In the genomic region with DNA sequence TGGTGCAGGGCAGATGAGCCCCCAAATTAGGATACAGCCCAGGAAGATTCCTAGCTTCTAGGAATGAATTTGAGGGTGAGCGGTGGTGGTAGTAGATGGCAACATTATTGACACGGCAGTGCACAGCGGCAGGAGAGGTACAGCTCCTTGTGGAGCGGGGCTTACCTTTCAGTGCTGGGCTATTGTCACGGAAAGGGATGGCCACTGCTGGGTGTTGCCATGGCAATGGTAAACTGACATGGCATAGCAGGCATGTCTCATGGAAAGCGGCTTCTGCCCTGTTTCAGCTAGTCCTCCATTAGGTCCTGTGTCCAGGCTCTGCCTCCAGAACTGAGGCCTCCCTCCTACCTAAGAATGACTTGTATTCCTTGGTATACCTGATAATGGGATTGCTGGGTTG, we compare ENCODE assay signal across 27 cellular contexts.
A peak's percentile ranks its signal among the peaks of the same experiment; 100 is the strongest.
DNase-seq lines count a peak whose midpoint lies in the region; ATAC-seq, FAIRE-seq and TF ChIP-seq lines count a peak whose summit lies in the region.
"Had no signal": no experiment of that assay in that cellular context is flagged by ENCODE, and none has a peak within 500 bp of the region (broad histone marks: within the 10 kb centered on the region; RNA-seq: fewer than 3 reads in every experiment).

No MANE protein-coding gene starts in this region.

- H3K4me3 ChIP-seq in K562 = no peak overlapping the region
- H3K4me3 ChIP-seq: BLaER1 treated with 17β-estradiol and CSF1 and Interleukin-3, amounts not matched to agents 10 nM and 100 nM; SJSA1 had no signal

- peaks cover 2% of the 10 kb centered on the region for H3K9me3 Mint-ChIP-seq in activated CD8-positive, alpha-beta memory T cell treated with anti-CD3 and anti-CD28 coated beads, Interleukin-2, amount 10 ng/mL, durations not matched to agents 7 days and 5 days (ENCODE audit: low read depth)

- H3K27ac ChIP-seq in K562 (ENCODE audit: extremely low read depth, low read depth, low read length) = peak overlapping the region; percentile 55
- H3K27ac ChIP-seq: BLaER1 treated with 17β-estradiol and CSF1 and Interleukin-3, amounts not matched to agents 10 nM and 100 nM; SJSA1 had no signal

- ATAC-seq in activated CD8-positive, alpha-beta memory T cell treated with anti-CD3 and anti-CD28 coated beads, Interleukin-2, amount 10 ng/mL, durations not matched to agents 7 days and 5 days = no peak
- ATAC-seq in K562 (no peak), GM18520 (IDR thresholded peaks at IDR 0.05; ENCODE audit: unreplicated experiment) (no peak), GM18498 (IDR thresholded peaks at IDR 0.05; ENCODE audit: unreplicated experiment) (no peak), HG02970 (IDR thresholded peaks at IDR 0.05; ENCODE audit: low FRiP score, unreplicated experiment) (no peak)

- peak overlapping the region in 1 of 2 experiments; percentile 19; a peak in 1 of 4 replicates for H3K9ac ChIP-seq in K562 (ENCODE audit: insufficient read depth in 1 of 2, low read depth in 2 of 2, low read length in 2 of 2)
- H3K9ac ChIP-seq: BLaER1 treated with 17β-estradiol and CSF1 and Interleukin-3, amounts not matched to agents 10 nM and 100 nM had no signal

- H4K20me1 ChIP-seq in K562 (replicated peaks; ENCODE audit: control insufficient read depth, insufficient read depth, low read length) = no peaks in the 10 kb centered on the region
- H4K20me1 ChIP-seq: BLaER1 treated with 17β-estradiol and CSF1 and Interleukin-3, amounts not matched to agents 10 nM and 100 nM had no signal

- H3K4me3 Mint-ChIP-seq in activated CD8-positive, alpha-beta memory T cell treated with anti-CD3 and anti-CD28 coated beads, Interleukin-2, amount 10 ng/mL, durations not matched to agents 7 days and 5 days = no peak overlapping the region
- H3K4me3 Mint-ChIP-seq: CD4-positive, alpha-beta memory T cell had no signal

- TF ChIP-seq POLR2A in K562 (conservative IDR thresholded peaks at IDR 0.05) = no peak

- CTCF ChIA-PET in activated CD8-positive, alpha-beta memory T cell treated with anti-CD3 and anti-CD28 coated beads, Interleukin-2, amount 10 ng/mL, durations not matched to agents 7 days and 5 days (lab: Charles Lee) = interaction anchor here (0.9 kb wide), 1 partner anchor 81 kb away, joined by 3 read pairs; no protein-coding TSS in a partner anchor
- CTCF ChIA-PET in K562 (lab: Yijun Ruan, JAX; ENCODE audit: low intra/inter-chr PET ratio) = no interaction called here

- no TSS peak for BruUV-seq in K562 (replicated peaks; lab: Mats Ljungman, UMichigan)

- peak; percentile 27 for DNase-seq in activated CD8-positive, alpha-beta memory T cell treated with anti-CD3 and anti-CD28 coated beads, Interleukin-2, amount 10 ng/mL, durations not matched to agents 7 days and 5 days
- no peak for DNase-seq in activated CD8-positive, alpha-beta memory T cell treated with anti-CD3 and anti-CD28 coated beads for 24 hours
- DNase-seq in K562 (ENCODE audit: extremely low read depth in 1 of 4, low spot score in 3 of 4) = no peak
- peak; percentile 0 for DNase-seq in kidney tubule cell (ENCODE audit: low spot score)
- peak; percentile 6 for DNase-seq in ureter (ENCODE audit: low spot score)
- DNase-seq: AML-193; Caco-2; CD4-positive, alpha-beta memory T cell; DMS 273 treated with DMSO at 0.1 percent for 48 hours; DMS79 treated with DMSO at 0.1 percent for 48 hours; GF-D8; Karpas-422; NCI-H1092 treated with DMSO at 0.1 percent for 48 hours; NCI-H1436; NCI-H187; NCI-H2081 treated with DMSO at 0.1 percent for 48 hours; NCI-H446; NCI-H526 treated with DMSO at 0.1 percent for 48 hours; Right ventricle myocardium superior; RPMI8226 had no signal

- 53% methylated on average over 6 of the region's 6 CpGs for WGBS in K562 (ENCODE audit: insufficient coverage, low coverage, missing lambda C conversion rate)

- H3K36me3 Mint-ChIP-seq in activated CD8-positive, alpha-beta memory T cell treated with anti-CD3 and anti-CD28 coated beads, Interleukin-2, amount 10 ng/mL, durations not matched to agents 7 days and 5 days = peaks cover 1% of the 10 kb centered on the region
- H3K36me3 Mint-ChIP-seq: CD4-positive, alpha-beta memory T cell had no signal

- TF ChIP-seq RAD21 in K562 (CRISPR knock-in tag; conservative IDR thresholded peaks at IDR 0.05 in 1 of 2, IDR thresholded peaks at IDR 0.05 in 1 of 2) = no peak

- H3K4me1 ChIP-seq in K562 (replicated peaks in 1 of 2; ENCODE audit: control insufficient read depth in 2 of 2, insufficient read depth in 2 of 2, low read length in 2 of 2) = peaks cover 22 to 60% of the 10 kb centered on the region in 2 experiments
- H3K4me1 ChIP-seq: BLaER1 treated with 17β-estradiol and CSF1 and Interleukin-3, amounts not matched to agents 10 nM and 100 nM; Caco-2; SJSA1 had no signal

- peak overlapping the region; percentile 55 for H3K4me2 ChIP-seq in K562 (ENCODE audit: insufficient read depth, low read length)
- H3K4me2 ChIP-seq: BLaER1 treated with 17β-estradiol and CSF1 and Interleukin-3, amounts not matched to agents 10 nM and 100 nM had no signal

- no peak for TF ChIP-seq EP300 in K562 (IDR thresholded peaks at IDR 0.05; ENCODE audit: low read length)

- H3K4me1 Mint-ChIP-seq in activated CD8-positive, alpha-beta memory T cell treated with anti-CD3 and anti-CD28 coated beads, Interleukin-2, amount 10 ng/mL, durations not matched to agents 7 days and 5 days = no peaks in the 10 kb centered on the region
- H3K4me1 Mint-ChIP-seq: CD4-positive, alpha-beta memory T cell had no signal

- POLR2A ChIA-PET in K562 (lab: Yijun Ruan, JAX) = interaction anchor here (0.7 to 3.8 kb wide), 6 partner anchors 8 to 81 kb away, joined by 3 to 20 read pairs (median 4); a partner anchor contains a TSS

- no peak for FAIRE-seq in K562 (lab: Jason Lieb, UNC)
- FAIRE-seq: GM12892, H1 had no signal

- peaks cover 14% of the 10 kb centered on the region for H3K27me3 Mint-ChIP-seq in activated CD8-positive, alpha-beta memory T cell treated with anti-CD3 and anti-CD28 coated beads, Interleukin-2, amount 10 ng/mL, durations not matched to agents 7 days and 5 days

- H3K9me1 ChIP-seq in K562 (ENCODE audit: control insufficient read depth, insufficient read depth, low read length) = no peaks in the 10 kb centered on the region

- no peaks in the 10 kb centered on the region for H3K36me3 ChIP-seq in K562 (ENCODE audit: control insufficient read depth, insufficient read depth, low read length)
- H3K36me3 ChIP-seq: BLaER1 treated with 17β-estradiol and CSF1 and Interleukin-3, amounts not matched to agents 10 nM and 100 nM; SJSA1 had no signal

- H2AFZ ChIP-seq in K562 (ENCODE audit: low read depth, low read length) = peak overlapping the region; percentile 73

- H3K27me3 ChIP-seq in K562 (ENCODE audit: control insufficient read depth in 2 of 2, insufficient read depth in 2 of 2, low read length in 2 of 2) = no peaks in the 10 kb centered on the region
- H3K27me3 ChIP-seq: BLaER1 treated with 17β-estradiol and CSF1 and Interleukin-3, amounts not matched to agents 10 nM and 100 nM; SJSA1 had no signal

- H3K9me3 ChIP-seq in K562 (replicated peaks; ENCODE audit: control insufficient read depth, insufficient read depth, low read depth, low read length) = no peaks in the 10 kb centered on the region
- H3K9me3 ChIP-seq: BLaER1 treated with 17β-estradiol and CSF1 and Interleukin-3, amounts not matched to agents 10 nM and 100 nM; Caco-2; SJSA1 had no signal

- no peak overlapping the region for H3K27ac Mint-ChIP-seq in activated CD8-positive, alpha-beta memory T cell treated with anti-CD3 and anti-CD28 coated beads, Interleukin-2, amount 10 ng/mL, durations not matched to agents 7 days and 5 days
- H3K27ac Mint-ChIP-seq: CD4-positive, alpha-beta memory T cell had no signal

- in situ Hi-C loops in K562 (cut with MboI) = no loop called here

- intact Hi-C loops in K562 (cut with micrococcal nuclease) = no loop called here

- TF ChIP-seq CTCF in K562 (IDR thresholded peaks at IDR 0.05 in 2 of 3, conservative IDR thresholded peaks at IDR 0.05 in 1 of 3; ENCODE audit: insufficient read depth in 2 of 3, low read depth in 1 of 3, low read length in 3 of 3) = no peak

- no peaks in the 10 kb centered on the region for H3K79me2 ChIP-seq in K562 (ENCODE audit: control insufficient read depth, insufficient read depth, low read length)

TF ChIP-seq in K562, 482 proteins besides CTCF, POLR2A, EP300 and RAD21:
- TF ChIP-seq FOXJ2 (tag; IDR thresholded peaks at IDR 0.05) = peak; percentile 58; the same call in 1 of the 2 replicates
- TF ChIP-seq RFX1 (IDR thresholded peaks at IDR 0.05) = peak; percentile 85
- TF ChIP-seq FOXA3 (CRISPR knock-in tag; conservative IDR thresholded peaks at IDR 0.05 in 1 of 2, IDR thresholded peaks at IDR 0.05 in 1 of 2) = no peak
- TF ChIP-seq EZH2 (IDR thresholded peaks at IDR 0.05; ENCODE audit: borderline replicate concordance, low read depth, low read length) = no peak
- TF ChIP-seq DMBX1 (CRISPR knock-in tag; IDR thresholded peaks at IDR 0.05; ENCODE audit: borderline replicate concordance) = peak; percentile 22; the same call in 1 of the 2 replicates
- TF ChIP-seq, protein P1, sequence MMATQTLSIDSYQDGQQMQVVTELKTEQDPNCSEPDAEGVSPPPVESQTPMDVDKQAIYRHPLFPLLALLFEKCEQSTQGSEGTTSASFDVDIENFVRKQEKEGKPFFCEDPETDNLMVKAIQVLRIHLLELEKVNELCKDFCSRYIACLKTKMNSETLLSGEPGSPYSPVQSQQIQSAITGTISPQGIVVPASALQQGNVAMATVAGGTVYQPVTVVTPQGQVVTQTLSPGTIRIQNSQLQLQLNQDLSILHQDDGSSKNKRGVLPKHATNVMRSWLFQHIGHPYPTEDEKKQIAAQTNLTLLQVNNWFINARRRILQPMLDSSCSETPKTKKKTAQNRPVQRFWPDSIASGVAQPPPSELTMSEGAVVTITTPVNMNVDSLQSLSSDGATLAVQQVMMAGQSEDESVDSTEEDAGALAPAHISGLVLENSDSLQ (IDR thresholded peaks at IDR 0.05) = 0 out of 2 replicates have a peak, but pooled peaks have one; percentile 14
- TF ChIP-seq MED1 (CRISPR knock-in tag; IDR thresholded peaks at IDR 0.05; ENCODE audit: borderline replicate concordance) = no peak
- TF ChIP-seq, protein P2, sequence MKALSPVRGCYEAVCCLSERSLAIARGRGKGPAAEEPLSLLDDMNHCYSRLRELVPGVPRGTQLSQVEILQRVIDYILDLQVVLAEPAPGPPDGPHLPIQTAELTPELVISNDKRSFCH (CRISPR knock-in tag; IDR thresholded peaks at IDR 0.05) = no peak
- TF ChIP-seq, protein P2 (tag; IDR thresholded peaks at IDR 0.05) = peak; percentile 31; the same call in 1 of the 2 replicates

Comparison
In these comparisons a context has a peak if more than half of its experiments do, and no peak if none do; other contexts are left out.
1. DNase-seq: peak in activated CD8-positive, alpha-beta memory T cell treated with anti-CD3 and anti-CD28 coated beads, Interleukin-2, amount 10 ng/mL, durations not matched to agents 7 days and 5 days (single experiment), kidney tubule cell (single experiment) and ureter (single experiment); none in activated CD8-positive, alpha-beta memory T cell treated with anti-CD3 and anti-CD28 coated beads for 24 hours (single experiment) and K562 (0 of 4).